22 cellular contexts compared by ENCODE assay signal in the genomic region with DNA sequence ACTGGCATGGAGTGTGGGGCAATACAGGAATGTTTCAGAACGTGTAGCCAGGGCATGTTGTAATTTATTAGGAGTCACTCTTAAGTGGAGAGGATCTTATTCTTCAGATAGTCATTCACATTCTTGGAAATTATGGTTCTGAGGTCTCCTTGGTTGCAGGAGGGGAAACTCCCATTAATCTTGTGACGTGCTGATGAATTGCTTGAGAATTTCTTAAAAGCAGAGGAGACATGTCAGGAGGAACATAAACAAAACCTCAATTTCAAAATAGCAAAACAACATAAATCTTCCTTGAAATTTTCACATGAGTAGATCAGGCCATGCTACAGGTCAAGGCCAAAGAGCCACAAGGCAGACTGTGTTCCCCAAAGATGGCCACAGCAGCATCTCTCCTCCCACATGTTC. TPM values are rescaled to one million over a fixed set of nuclear protein-coding genes. Genes with fewer than 3 reads are reported as not detected.
DNase-seq lines count a peak whose midpoint lies in the region; FAIRE-seq and TF ChIP-seq lines count a peak whose summit lies in the region.
"Had no signal": no experiment of that assay in that cellular context is flagged by ENCODE, and none has a peak within 500 bp of the region (broad histone marks: within the 10 kb centered on the region; RNA-seq: fewer than 3 reads in every experiment).

No MANE protein-coding gene starts in this region.

- no peaks in the 10 kb centered on the region; the same call in 1 of the 2 replicates for H3K9me3 Mint-ChIP-seq in HFFc6
- H3K9me3 Mint-ChIP-seq: activated naive CD8-positive, alpha-beta T cell treated with anti-CD3 and anti-CD28 coated beads, Interleukin-2, amount 10 ng/mL, durations not matched to agents 7 days and 5 days; activated T-cell treated with anti-CD3 and anti-CD28 coated beads, Interleukin-2, amount 50 U/mL, for 4 hours; stimulated activated naive B cell treated with anti-CD40 and anti-IgM and Interleukin-4, amounts not matched to agents 10 μg/mL and 1 μg/mL and 100 μg/mL, for 72 hours had no signal

- H2AFZ ChIP-seq in keratinocyte (ENCODE audit: control insufficient read depth, low read length), result peak overlapping the region; percentile 60

- in situ Hi-C loops in KBM-7 (cut with MboI; ENCODE audit: low pct_unique_long_range_greater_than_20kb, low sequenced_read_pairs), result no loop called here

- dilution Hi-C loops in keratinocyte (cut with MboI; ENCODE audit: extremely low pct_ligation_motif_present, low sequenced_read_pairs), result no loop called here

- no peak overlapping the region for H3K9ac ChIP-seq in keratinocyte (ENCODE audit: control insufficient read depth, extremely low read depth, insufficient read depth, low read length)
- H3K9ac ChIP-seq: KMS-11 had no signal

- no peaks in the 10 kb centered on the region for H3K27me3 ChIP-seq in keratinocyte (ENCODE audit: control insufficient read depth, extremely low read depth, insufficient read depth, low read length)

- H3K4me1 ChIP-seq in keratinocyte (ENCODE audit: control insufficient read depth, extremely low read depth, insufficient read depth, low read length), result peaks cover 37% of the 10 kb centered on the region

- H3K9me3 ChIP-seq in keratinocyte (ENCODE audit: control insufficient read depth, low read depth, low read length), result peaks cover 2% of the 10 kb centered on the region
- H3K9me3 ChIP-seq: mucosa of descending colon had no signal

- TF ChIP-seq CTCF in HFFc6 (IDR thresholded peaks at IDR 0.05), result no peak
- no peak for TF ChIP-seq CTCF in choroid plexus epithelial cell (conservative IDR thresholded peaks at IDR 0.05; ENCODE audit: low read depth, low read length)
- no peak for TF ChIP-seq CTCF in keratinocyte (optimal IDR thresholded peaks at IDR 0.05 in 1 of 3, IDR thresholded peaks at IDR 0.05 in 1 of 3, conservative IDR thresholded peaks at IDR 0.05 in 1 of 3; ENCODE audit: extremely low read depth in 1 of 3, insufficient read depth in 2 of 3, low read length in 3 of 3)

- H3K4me3 Mint-ChIP-seq in HFFc6, result no peak overlapping the region
- H3K4me3 Mint-ChIP-seq: activated naive CD8-positive, alpha-beta T cell treated with anti-CD3 and anti-CD28 coated beads, Interleukin-2, amount 10 ng/mL, durations not matched to agents 7 days and 5 days; activated T-cell treated with anti-CD3 and anti-CD28 coated beads, Interleukin-2, amount 50 U/mL, for 4 hours; endodermal cell; stimulated activated naive B cell treated with anti-CD40 and anti-IgM and Interleukin-4, amounts not matched to agents 10 μg/mL and 1 μg/mL and 100 μg/mL, for 72 hours had no signal

- peaks cover 43% of the 10 kb centered on the region for H3K4me1 Mint-ChIP-seq in HFFc6 (ENCODE audit: low read depth)
- H3K4me1 Mint-ChIP-seq: activated naive CD8-positive, alpha-beta T cell treated with anti-CD3 and anti-CD28 coated beads, Interleukin-2, amount 10 ng/mL, durations not matched to agents 7 days and 5 days; stimulated activated naive B cell treated with anti-CD40 and anti-IgM and Interleukin-4, amounts not matched to agents 10 μg/mL and 1 μg/mL and 100 μg/mL, for 72 hours had no signal

- H3K4me2 ChIP-seq in keratinocyte (ENCODE audit: control insufficient read depth, extremely low read depth, insufficient read depth, low read depth, low read length), result no peak overlapping the region
- H3K4me2 ChIP-seq: KMS-11 had no signal

- DNase-seq in AG08395 (ENCODE audit: low spot score) (peak; percentile 24), HFFc6 (peak; percentile 46), choroid plexus epithelial cell (ENCODE audit: low read depth) (peak; percentile 93), keratinocyte (ENCODE audit: low read depth, low spot score) (peak; percentile 35), NCI-H1092 treated with DMSO at 0.1 percent for 48 hours (lab: John Stamatoyannopoulos, UW) (no peak), NCI-H345 (lab: John Stamatoyannopoulos, UW) (no peak), KBM-7 (no peak), NCI-H1436 treated with DMSO at 0.1 percent for 48 hours (lab: John Stamatoyannopoulos, UW) (no peak)
- DNase-seq: activated CD4-positive, alpha-beta T cell treated with anti-CD3 and anti-CD28 coated beads, Interleukin-2, amount 50 U/mL, for 4 hours; activated naive CD8-positive, alpha-beta T cell treated with anti-CD3 and anti-CD28 coated beads, Interleukin-2, amount 10 ng/mL, durations not matched to agents 7 days and 5 days; activated T-cell treated with anti-CD3 and anti-CD28 coated beads, Interleukin-2, amount 50 U/mL, for 4 hours; COR-L47; endodermal cell; GDM1; head of caudate nucleus; islet precursor cell; mucosa of descending colon; NCI-H146; NCI-H510A; stimulated activated naive B cell treated with anti-CD40 and anti-IgM and Interleukin-4, amounts not matched to agents 10 μg/mL and 1 μg/mL and 100 μg/mL, for 72 hours had no signal

- peaks cover 2% of the 10 kb centered on the region; the same call in 1 of the 2 replicates for H3K27me3 Mint-ChIP-seq in HFFc6 (ENCODE audit: insufficient read depth)

- H3K4me3 ChIP-seq in choroid plexus epithelial cell (ENCODE audit: low read depth, low read length) (no peak overlapping the region), keratinocyte (ENCODE audit: control insufficient read depth in 2 of 3, extremely low read depth in 1 of 3, insufficient read depth in 2 of 3, low read depth in 1 of 3, low read length in 3 of 3) (no peak overlapping the region)
- H3K4me3 ChIP-seq: mucosa of descending colon had no signal

- no peaks in the 10 kb centered on the region for H3K79me2 ChIP-seq in keratinocyte (ENCODE audit: control insufficient read depth, insufficient read depth, low read length)

- peak; percentile 67 for FAIRE-seq in keratinocyte (lab: Jason Lieb, UNC)
- FAIRE-seq: urothelium cell line had no signal

- no peaks in the 10 kb centered on the region for H3K36me3 ChIP-seq in keratinocyte (ENCODE audit: control insufficient read depth in 2 of 2, extremely low read depth in 1 of 2, insufficient read depth in 2 of 2, low read length in 2 of 2)

- no peaks in the 10 kb centered on the region for H4K20me1 ChIP-seq in keratinocyte (ENCODE audit: control insufficient read depth, extremely low read depth, insufficient read depth, low read length)

- H3K27ac Mint-ChIP-seq in HFFc6, result peak overlapping the region; percentile 45; the same call in 1 of the 2 replicates
- H3K27ac Mint-ChIP-seq: activated naive CD8-positive, alpha-beta T cell treated with anti-CD3 and anti-CD28 coated beads, Interleukin-2, amount 10 ng/mL, durations not matched to agents 7 days and 5 days; endodermal cell; stimulated activated naive B cell treated with anti-CD40 and anti-IgM and Interleukin-4, amounts not matched to agents 10 μg/mL and 1 μg/mL and 100 μg/mL, for 72 hours had no signal

- peak overlapping the region; percentile 28 for H3K27ac ChIP-seq in keratinocyte (ENCODE audit: control insufficient read depth, insufficient read depth, low read length)
- H3K27ac ChIP-seq: KMS-11 had no signal

- peaks cover 5% of the 10 kb centered on the region; the same call in 1 of the 2 replicates for H3K36me3 Mint-ChIP-seq in HFFc6 (ENCODE audit: low read depth)
- H3K36me3 Mint-ChIP-seq: activated naive CD8-positive, alpha-beta T cell treated with anti-CD3 and anti-CD28 coated beads, Interleukin-2, amount 10 ng/mL, durations not matched to agents 7 days and 5 days; stimulated activated naive B cell treated with anti-CD40 and anti-IgM and Interleukin-4, amounts not matched to agents 10 μg/mL and 1 μg/mL and 100 μg/mL, for 72 hours had no signal

- H3K9me1 ChIP-seq in keratinocyte (ENCODE audit: control insufficient read depth, extremely low read depth, insufficient read depth, low read length), result no peaks in the 10 kb centered on the region

RNA-seq across cellular contexts. Expression of gene ADM, which starts 50.4 kb away (rescaled TPM):
- 100 to 1,000 TPM; 219 to 346 (median 321) TPM for total RNA-seq in HFFc6 (2021; fragmentation: NEBNext Ultra II Directional; extraction: Animal tissue kit (Norgen Biotek cat#: 25700))
- polyA plus RNA-seq in keratinocyte, result 52.6 to 115 TPM (median 57.9 TPM) in 3 replicates
- polyA plus RNA-seq in keratinocyte (2011; ENCODE audit: low read depth), result 60.1 TPM
- polyA plus RNA-seq in keratinocyte (2011; cell fraction: cytosol; rRNA removed), result 14.1 and 22.5 TPM in 2 replicates
- 155 and 157 TPM in 2 replicates for polyA plus RNA-seq in keratinocyte (2011; cell fraction: nucleus; rRNA removed)
- polyA plus RNA-seq in keratinocyte (2012; ENCODE audit: low replicate concordance), result 48.0 and 252 TPM in 2 replicates
- polyA minus RNA-seq in keratinocyte, result 47.4 to 113 TPM (median 49.9 TPM) in 3 replicates
- 21.1 TPM for polyA minus RNA-seq in keratinocyte (2011; cell fraction: cytosol; rRNA and poly(A)+ RNA removed)
- 110 and 123 TPM in 2 replicates for polyA minus RNA-seq in keratinocyte (2011; cell fraction: nucleus; rRNA and poly(A)+ RNA removed)

Comparison
In these comparisons a context has a peak if more than half of its experiments do, and no peak if none do; other contexts are left out.
1. DNase-seq: peak in AG08395 (single experiment), HFFc6 (single experiment), choroid plexus epithelial cell (single experiment) and keratinocyte (single experiment); none in NCI-H1092 treated with DMSO at 0.1 percent for 48 hours (single experiment), NCI-H345 (single experiment), KBM-7 (single experiment) and NCI-H1436 treated with DMSO at 0.1 percent for 48 hours (single experiment).